ENCODE assay signal across 7 cellular contexts in genomic region chr1:48916121-48917069, GRCh38.
DNase-seq lines count a peak whose midpoint lies in the region; ATAC-seq and TF ChIP-seq lines count a peak whose summit lies in the region.

No MANE protein-coding gene starts in this region.

- 40% methylated on average over 5 of the region's 5 CpGs for WGBS in suprapubic skin

- ATAC-seq in HG03521 (IDR thresholded peaks at IDR 0.05; ENCODE audit: unreplicated experiment), result no peak

- H3K36me3 ChIP-seq in WERI-Rb-1 (no peaks in the 10 kb centered on the region), suprapubic skin (no peaks in the 10 kb centered on the region)

- DNase-seq in NCI-H1417 treated with DMSO at 0.1 percent for 48 hours (lab: John Stamatoyannopoulos, UW) (peak; percentile 33), WERI-Rb-1 (peak; percentile 58), iris pigment epithelial cell (ENCODE audit: low read depth) (peak; percentile 31), suprapubic skin (ENCODE audit: low spot score in 2 of 2) (no peak)
- no peak for DNase-seq in stimulated activated naive CD4-positive, alpha-beta T cell (lab: John Stamatoyannopoulos, UW)

- no peak for TF ChIP-seq POLR2A in suprapubic skin (IDR thresholded peaks at IDR 0.05)

- H3K27ac ChIP-seq in WERI-Rb-1 (peak overlapping the region; percentile 30), suprapubic skin (no peak overlapping the region)

- H3K4me1 ChIP-seq in suprapubic skin, result no peaks in the 10 kb centered on the region

- TF ChIP-seq EP300 in suprapubic skin (IDR thresholded peaks at IDR 0.05), result no peak

- no peaks in the 10 kb centered on the region for H3K27me3 ChIP-seq in WERI-Rb-1 (ENCODE audit: insufficient read depth, low read depth, severe bottlenecking)
- H3K27me3 ChIP-seq in suprapubic skin, result no peaks in the 10 kb centered on the region

- H3K4me3 ChIP-seq in WERI-Rb-1 (ENCODE audit: low read depth, low read length) (no peak overlapping the region), suprapubic skin (no peak overlapping the region)

- TF ChIP-seq CTCF in GM12872 (IDR thresholded peaks at IDR 0.05; ENCODE audit: insufficient read depth, low read depth, low read length) (peak; percentile 53; the same call in 2 of the 3 replicates), WERI-Rb-1 (IDR thresholded peaks at IDR 0.05; ENCODE audit: low read depth, low read length) (peak; percentile 58), suprapubic skin (IDR thresholded peaks at IDR 0.05) (peak in 1 of 2 donors; percentile 29)

- no peaks in the 10 kb centered on the region for H3K9me3 ChIP-seq in WERI-Rb-1 (ENCODE audit: severe bottlenecking)
- no peaks in the 10 kb centered on the region for H3K9me3 ChIP-seq in suprapubic skin

Comparison
In these comparisons a context has a peak if more than half of its experiments do, and no peak if none do; other contexts are left out.
1. DNase-seq: peak in NCI-H1417 treated with DMSO at 0.1 percent for 48 hours (single experiment), WERI-Rb-1 (single experiment) and iris pigment epithelial cell (single experiment); none in stimulated activated naive CD4-positive, alpha-beta T cell (0 of 6) and suprapubic skin (0 of 2).